In the genomic region with DNA sequence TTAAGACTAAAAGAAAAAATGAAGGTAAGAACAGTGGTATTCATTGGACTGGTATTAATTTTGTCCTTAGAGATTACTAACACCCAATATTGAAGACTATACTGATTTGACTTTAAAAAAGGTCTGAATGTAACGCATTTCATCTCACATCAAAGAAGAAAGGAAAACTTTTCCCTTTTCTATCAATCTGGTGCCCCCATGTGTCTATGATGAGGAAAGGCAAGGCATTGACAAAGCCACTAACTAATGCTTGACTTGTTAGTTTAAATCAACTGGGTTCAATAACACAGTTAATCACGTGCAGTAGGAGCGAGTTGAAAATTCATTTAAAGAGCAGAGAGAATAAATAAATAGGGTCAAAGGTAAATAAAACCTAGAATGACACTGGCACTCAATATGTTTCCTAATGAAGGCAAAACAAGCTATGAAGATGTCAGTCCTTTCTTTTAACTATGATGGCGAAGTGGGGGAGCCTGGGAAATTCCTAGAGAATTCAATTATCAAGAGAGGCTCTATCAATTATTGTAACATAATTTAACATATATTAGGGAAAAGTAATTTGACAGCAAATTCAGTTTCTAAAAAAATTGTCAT, we compare ENCODE assay signal across 8 cellular contexts.
DNase-seq lines count a peak whose midpoint lies in the region; ATAC-seq, FAIRE-seq and TF ChIP-seq lines count a peak whose summit lies in the region.

No MANE protein-coding gene starts in this region.

- H3K27ac ChIP-seq in esophagus muscularis mucosa (replicated peaks in 1 of 4), result no peak overlapping the region
- no peak overlapping the region for H3K27ac ChIP-seq in parathyroid adenoma

- intact Hi-C loops in esophagus muscularis mucosa (cut with DNase I), result loop anchor here (2.0 to 10.0 kb wide), 3 partner anchors 108 to 581 kb away; no protein-coding TSS in a partner anchor

- no peak overlapping the region for H3K4me2 ChIP-seq in parathyroid adenoma (ENCODE audit: low read length)

- H3K79me2 ChIP-seq in parathyroid adenoma, result peaks cover 9% of the 10 kb centered on the region

- TF ChIP-seq POLR2A in H54 (IDR thresholded peaks at IDR 0.05; ENCODE audit: low read depth, low read length) (no peak), esophagus muscularis mucosa (IDR thresholded peaks at IDR 0.05; ENCODE audit: low read depth) (no peak)

- DNase-seq in BE2C (no peak), H54 (ENCODE audit: insufficient read length, low spot score) (no peak), OCI-M1 (lab: John Stamatoyannopoulos, UW) (peak; percentile 79), esophagus muscularis mucosa (ENCODE audit: extremely low spot score) (no peak), NCI-H1048 (lab: John Stamatoyannopoulos, UW) (no peak)
- DNase-seq in activated CD4-positive, alpha-beta T cell treated with anti-CD3 and anti-CD28 coated beads, Interleukin-2, amount 50 U/mL, for 4 hours, result no peak

- no peak overlapping the region for H2AFZ ChIP-seq in parathyroid adenoma

- peak; percentile 81 for TF ChIP-seq CTCF in BE2C (IDR thresholded peaks at IDR 0.05; ENCODE audit: low read depth, low read length)
- TF ChIP-seq CTCF in esophagus muscularis mucosa (IDR thresholded peaks at IDR 0.05), result peak; percentile 62 to 72 (median 69)
- peak; percentile 77 for TF ChIP-seq CTCF in parathyroid adenoma (IDR thresholded peaks at IDR 0.05)

- no peak for TF ChIP-seq EP300 in esophagus muscularis mucosa (IDR thresholded peaks at IDR 0.05)

- FAIRE-seq in H54 (lab: Jason Lieb, UNC), result peak; percentile 97

- H3K9me3 ChIP-seq in BE2C (no peaks in the 10 kb centered on the region), esophagus muscularis mucosa (peaks cover 0 to 13% (median 5%) of the 10 kb centered on the region in 4 donors), parathyroid adenoma (ENCODE audit: control insufficient read depth, low read length) (no peaks in the 10 kb centered on the region)

- WGBS in esophagus muscularis mucosa, result 38% methylated on average over 4 of the region's 4 CpGs

- H3K4me1 ChIP-seq in BE2C (no peaks in the 10 kb centered on the region), esophagus muscularis mucosa (no peaks in the 10 kb centered on the region), parathyroid adenoma (peaks cover 7% of the 10 kb centered on the region)

- ATAC-seq in HG03045 (IDR thresholded peaks at IDR 0.05; ENCODE audit: unreplicated experiment), result no peak

- H3K4me3 ChIP-seq in BE2C (ENCODE audit: low read depth, low read length) (no peak overlapping the region), esophagus muscularis mucosa (no peak overlapping the region), parathyroid adenoma (ENCODE audit: low read depth, low read length) (no peak overlapping the region)

- H3K9ac ChIP-seq in parathyroid adenoma, result no peak overlapping the region

- H3K27me3 ChIP-seq in BE2C (no peaks in the 10 kb centered on the region), esophagus muscularis mucosa (no peaks in the 10 kb centered on the region), parathyroid adenoma (ENCODE audit: control insufficient read depth, insufficient read depth, low read length) (no peaks in the 10 kb centered on the region)

- H3K36me3 ChIP-seq in BE2C (no peaks in the 10 kb centered on the region), esophagus muscularis mucosa (peaks cover 0 to 48% (median 0%) of the 10 kb centered on the region in 4 donors), parathyroid adenoma (ENCODE audit: control insufficient read depth, insufficient read depth, low read length) (no peaks in the 10 kb centered on the region)
